In the genomic region with DNA sequence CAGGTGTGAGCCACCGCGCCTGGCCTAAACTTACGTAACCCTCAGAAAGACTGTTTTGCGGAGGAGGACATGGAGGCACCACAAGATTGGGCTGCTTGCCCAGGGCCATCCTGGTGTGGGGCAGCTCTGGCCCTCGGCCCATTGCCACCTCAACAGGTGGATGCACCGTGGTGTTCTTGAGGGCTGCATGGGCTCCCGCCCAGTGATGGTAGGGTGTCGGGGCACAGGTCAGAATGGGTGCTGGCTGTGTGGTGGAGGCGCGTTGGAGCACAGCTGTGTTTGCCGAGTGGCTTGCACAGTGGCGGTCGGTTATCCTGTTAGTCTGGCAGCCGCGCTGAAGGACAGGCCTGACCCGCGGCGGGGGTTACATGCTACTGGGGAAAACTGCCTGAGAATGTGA, we compare ENCODE assay signal across 26 cellular contexts.
DNase-seq lines count a peak whose midpoint lies in the region; ATAC-seq, FAIRE-seq and TF ChIP-seq lines count a peak whose summit lies in the region.
"Had no signal": no experiment of that assay in that cellular context is flagged by ENCODE, and none has a peak within 500 bp of the region (broad histone marks: within the 10 kb centered on the region; RNA-seq: fewer than 3 reads in every experiment).

No MANE protein-coding gene starts in this region.

- FAIRE-seq in HTR-8/SVneo (lab: Jason Lieb, UNC), result no peak

- no peaks in the 10 kb centered on the region for H3F3A ChIP-seq in SK-N-SH (replicated peaks; ENCODE audit: insufficient read depth)

- no peaks in the 10 kb centered on the region for H3K79me2 ChIP-seq in SK-N-SH (ENCODE audit: insufficient read depth)

- TF ChIP-seq CTCF in SK-N-SH (IDR thresholded peaks at IDR 0.05) (no peak), HEK293 (tag by site-specific recombination; IDR thresholded peaks at IDR 0.05) (no peak), suprapubic skin (IDR thresholded peaks at IDR 0.05) (no peak), WERI-Rb-1 (IDR thresholded peaks at IDR 0.05; ENCODE audit: low read depth, low read length) (no peak)

- TF ChIP-seq EP300 in SK-N-SH (IDR thresholded peaks at IDR 0.05; ENCODE audit: borderline replicate concordance in 1 of 2, low read depth in 1 of 2, low read length in 1 of 2) (no peak), suprapubic skin (IDR thresholded peaks at IDR 0.05) (no peak)

- no peaks in the 10 kb centered on the region for H3K36me3 ChIP-seq in SK-N-SH (replicated peaks in 1 of 2; ENCODE audit: control insufficient read depth in 1 of 2, insufficient read depth in 2 of 2, low read length in 1 of 2)
- no peaks in the 10 kb centered on the region for H3K36me3 ChIP-seq in HEK293 (ENCODE audit: control insufficient read depth in 2 of 2, insufficient read depth in 1 of 2, low read length in 2 of 2)
- no peaks in the 10 kb centered on the region for H3K36me3 ChIP-seq in suprapubic skin
- H3K36me3 ChIP-seq in WERI-Rb-1, result peaks cover 4% of the 10 kb centered on the region; the same call in 1 of the 2 replicates
- H3K36me3 ChIP-seq: neural progenitor cell, tibial artery had no signal

- ATAC-seq in SK-N-SH treated with all-trans-retinoic acid at 6 μM for 48 hours, result no peak
- ATAC-seq: left cardiac atrium; right cardiac atrium; stimulated activated naive CD8-positive, alpha-beta T cell treated with anti-CD3 and anti-CD28 coated beads, Interleukin-15, amount 100 ng/mL, for 72 hours had no signal

- no peaks in the 10 kb centered on the region for H4K20me1 ChIP-seq in SK-N-SH (ENCODE audit: insufficient read depth)

- H3K9me2 ChIP-seq in SK-N-SH, result no peaks in the 10 kb centered on the region

- H3K4me3 ChIP-seq in SK-N-SH (ENCODE audit: low read depth in 2 of 2, low read length in 1 of 2), result no peak overlapping the region
- H3K4me3 ChIP-seq in HEK293 (ENCODE audit: low read depth, low read length), result no peak overlapping the region
- H3K4me3 ChIP-seq in suprapubic skin, result no peak overlapping the region
- H3K4me3 ChIP-seq in WERI-Rb-1 (ENCODE audit: low read depth, low read length), result no peak overlapping the region
- H3K4me3 ChIP-seq: GM23248, neural progenitor cell, tibial artery had no signal

- H3K4me2 ChIP-seq in SK-N-SH, result no peak overlapping the region
- H3K4me2 ChIP-seq: neural progenitor cell had no signal

- POLR2A ChIA-PET in SK-N-SH (lab: Yijun Ruan, JAX), result no interaction called here
- POLR2A ChIA-PET in HEK293 (lab: Yijun Ruan, JAX), result no interaction called here

- DNase-seq in SK-N-SH (peak; percentile 7), islet precursor cell (peak; percentile 36), suprapubic skin (ENCODE audit: low spot score in 2 of 2) (peak; percentile 31 to 58), HTR-8/SVneo (ENCODE audit: insufficient read length, low spot score) (no peak), WERI-Rb-1 (no peak)
- no peak for DNase-seq in effector CD4-positive, alpha-beta T cell
- DNase-seq: activated CD4-positive, alpha-beta T cell treated with anti-CD3 and anti-CD28 coated beads, Interleukin-2, amount 50 U/mL, for 1 hour; activated CD4-positive, CD25-positive, alpha-beta regulatory T cell; activated naive CD4-positive, alpha-beta T cell treated with Interleukin-2 at 50 U/mL for 16 hours; central memory CD4-positive, alpha-beta T cell; foreskin melanocyte; GM23248; HFFc6; left cardiac atrium; mesenchymal stem cell; NCI-H1694 treated with DMSO at 0.1 percent for 48 hours; RPMI8226; stimulated activated CD4-positive, alpha-beta T cell treated with anti-CD3 and anti-CD28 coated beads, Interleukin-2, amount 100 ng/mL, for 48 hours; stimulated activated naive CD8-positive, alpha-beta T cell treated with anti-CD3 and anti-CD28 coated beads, Interleukin-15, amount 100 ng/mL, for 72 hours; T-helper 1 cell had no signal

- H3K4me1 ChIP-seq in SK-N-SH (ENCODE audit: control insufficient read depth in 1 of 2, insufficient read depth in 2 of 2, low read depth in 1 of 2, low read length in 1 of 2), result peaks cover 0 to 8% of the 10 kb centered on the region in 2 experiments; a peak in 1 of 4 replicates
- H3K4me1 ChIP-seq in HEK293 (ENCODE audit: control insufficient read depth, insufficient read depth, low read length), result no peaks in the 10 kb centered on the region
- H3K4me1 ChIP-seq in suprapubic skin, result no peaks in the 10 kb centered on the region
- H3K4me1 ChIP-seq: tibial artery had no signal

- no peak overlapping the region for H3K27ac ChIP-seq in SK-N-SH (ENCODE audit: low read depth in 2 of 2, low read length in 1 of 2)
- H3K27ac ChIP-seq in HEK293 (ENCODE audit: extremely low read depth, low read depth, low read length), result no peak overlapping the region
- no peak overlapping the region for H3K27ac ChIP-seq in suprapubic skin
- no peak overlapping the region for H3K27ac ChIP-seq in WERI-Rb-1
- H3K27ac ChIP-seq: C4-2B, GM23248, neural progenitor cell, tibial artery had no signal

- WGBS in SK-N-SH (ENCODE audit: low lambda C conversion rate), result 75% methylated on average over 6 of the region's 18 CpGs
- WGBS in suprapubic skin, result 93% methylated on average over 11 of the region's 18 CpGs

- H3K9me3 ChIP-seq in SK-N-SH (no peaks in the 10 kb centered on the region), HEK293 (ENCODE audit: control insufficient read depth, insufficient read depth, low read depth, low read length) (no peaks in the 10 kb centered on the region), suprapubic skin (no peaks in the 10 kb centered on the region), WERI-Rb-1 (ENCODE audit: severe bottlenecking) (no peaks in the 10 kb centered on the region)
- H3K9me3 ChIP-seq: tibial artery had no signal

- H2AFZ ChIP-seq in SK-N-SH (ENCODE audit: low read depth), result no peak overlapping the region
- H2AFZ ChIP-seq: GM23248, neural progenitor cell had no signal

- H3K27me3 ChIP-seq in SK-N-SH (ENCODE audit: insufficient read depth), result no peaks in the 10 kb centered on the region
- peaks cover 19% of the 10 kb centered on the region for H3K27me3 ChIP-seq in suprapubic skin
- H3K27me3 ChIP-seq in WERI-Rb-1 (ENCODE audit: insufficient read depth, low read depth, severe bottlenecking), result no peaks in the 10 kb centered on the region
- H3K27me3 ChIP-seq: neural progenitor cell had no signal

- TF ChIP-seq RAD21 in SK-N-SH (IDR thresholded peaks at IDR 0.05; ENCODE audit: low read length), result no peak

- CTCF ChIA-PET in SK-N-SH (lab: Yijun Ruan, JAX), result no interaction called here
- CTCF ChIA-PET in HEK293 (lab: Yijun Ruan, JAX), result no interaction called here

- no peak overlapping the region for H3K9ac ChIP-seq in SK-N-SH
- H3K9ac ChIP-seq: GM23248, neural progenitor cell had no signal

- no peak for TF ChIP-seq POLR2A in suprapubic skin (IDR thresholded peaks at IDR 0.05)

TF ChIP-seq in SK-N-SH, 30 proteins besides CTCF, POLR2A, EP300 and RAD21 (continues in another document):
- TF ChIP-seq YY1 (IDR thresholded peaks at IDR 0.05; ENCODE audit: low read depth), result no peak
- TF ChIP-seq PBX3 (IDR thresholded peaks at IDR 0.05), result no peak

TF ChIP-seq in SK-N-SH treated with all-trans-retinoic acid at 6 μM for 48 hours, 23 proteins besides CTCF, POLR2A, EP300 and RAD21 (continues in another document):
- no peak for TF ChIP-seq SNAI2 (CRISPR knock-in tag; IDR thresholded peaks at IDR 0.05)
- no peak for TF ChIP-seq TSHZ2 (CRISPR knock-in tag; IDR thresholded peaks at IDR 0.05)
- no peak for TF ChIP-seq PPARA (CRISPR knock-in tag; IDR thresholded peaks at IDR 0.05; ENCODE audit: borderline replicate concordance)

TF ChIP-seq in HEK293, 187 proteins besides CTCF, POLR2A, EP300 and RAD21:
- peak; percentile 77 for TF ChIP-seq SCRT2 (tag by site-specific recombination; IDR thresholded peaks at IDR 0.05)
- no peak for TF ChIP-seq ZSCAN16 (tag by site-specific recombination; IDR thresholded peaks at IDR 0.05)

Comparison
In these comparisons a context has a peak if more than half of its experiments do, and no peak if none do; other contexts are left out.
1. DNase-seq: peak in SK-N-SH (single experiment), islet precursor cell (single experiment) and suprapubic skin (2 of 2); none in HTR-8/SVneo (single experiment), WERI-Rb-1 (single experiment) and effector CD4-positive, alpha-beta T cell (single experiment).